In genomic region chr4:119300388-119301131, GRCh38 we compare ENCODE assay signal across 1 cellular context.
TF ChIP-seq lines count a peak whose summit lies in the region.

No MANE protein-coding gene starts in this region.

TF ChIP-seq in HEK293, 187 proteins besides CTCF, POLR2A, EP300 and RAD21 (continued from another document and continues in another):
- TF ChIP-seq ZNF623 (tag by site-specific recombination; IDR thresholded peaks at IDR 0.05) = no peak
- TF ChIP-seq ZNF670 (tag by site-specific recombination; IDR thresholded peaks at IDR 0.05; ENCODE audit: low read depth) = no peak
- TF ChIP-seq ZNF518A (tag by site-specific recombination; conservative IDR thresholded peaks at IDR 0.05; ENCODE audit: low read depth) = peak; percentile 47; the same call in 1 of the 2 replicates
- no peak for TF ChIP-seq ZNF391 (tag by site-specific recombination; IDR thresholded peaks at IDR 0.05; ENCODE audit: borderline replicate concordance, low read depth)
- no peak for TF ChIP-seq RBAK (tag by site-specific recombination; IDR thresholded peaks at IDR 0.05)
- no peak for TF ChIP-seq PRDM2 (tag by site-specific recombination; IDR thresholded peaks at IDR 0.05; ENCODE audit: borderline replicate concordance)
- TF ChIP-seq ZNF777 (tag by site-specific recombination; IDR thresholded peaks at IDR 0.05; ENCODE audit: borderline replicate concordance) = no peak
- peak; percentile 54 for TF ChIP-seq ZBTB26 (tag by site-specific recombination; optimal IDR thresholded peaks at IDR 0.05)
- TF ChIP-seq EGR2 (tag by site-specific recombination; IDR thresholded peaks at IDR 0.05; ENCODE audit: low read depth) = no peak
- no peak for TF ChIP-seq ATF2 (tag by site-specific recombination; IDR thresholded peaks at IDR 0.05; ENCODE audit: low read depth)
- TF ChIP-seq ZNF155 (tag by site-specific recombination; IDR thresholded peaks at IDR 0.05) = no peak
- no peak for TF ChIP-seq ZBTB7A (tag by site-specific recombination; IDR thresholded peaks at IDR 0.05; ENCODE audit: low read depth)
- no peak for TF ChIP-seq ZNF501 (tag by site-specific recombination; IDR thresholded peaks at IDR 0.05)
- TF ChIP-seq ZNF266 (tag by site-specific recombination; IDR thresholded peaks at IDR 0.05; ENCODE audit: low read depth) = no peak
- TF ChIP-seq SP2 (tag by site-specific recombination; IDR thresholded peaks at IDR 0.05) = peak; percentile 62
- no peak for TF ChIP-seq ZNF558 (tag by site-specific recombination; IDR thresholded peaks at IDR 0.05)
- TF ChIP-seq ZNF19 (tag by site-specific recombination; IDR thresholded peaks at IDR 0.05; ENCODE audit: low read depth) = no peak
- TF ChIP-seq ZNF341 (tag by site-specific recombination; IDR thresholded peaks at IDR 0.05; ENCODE audit: low read depth) = no peak
- TF ChIP-seq ZNF280C (tag by site-specific recombination; IDR thresholded peaks at IDR 0.05) = no peak
- TF ChIP-seq ZNF175 (tag by site-specific recombination; IDR thresholded peaks at IDR 0.05) = no peak
- no peak for TF ChIP-seq HOXA7 (CRISPR knock-in tag; IDR thresholded peaks at IDR 0.05; ENCODE audit: borderline replicate concordance)
- no peak for TF ChIP-seq ZNF404 (tag by site-specific recombination; IDR thresholded peaks at IDR 0.05)
- TF ChIP-seq ZBTB20 (tag by site-specific recombination; IDR thresholded peaks at IDR 0.05) = peak; percentile 81
- no peak for TF ChIP-seq ZNF776 (tag by site-specific recombination; IDR thresholded peaks at IDR 0.05; ENCODE audit: borderline replicate concordance)
- TF ChIP-seq YY1 (tag by site-specific recombination; IDR thresholded peaks at IDR 0.05) = no peak; the same call in 1 of the 2 replicates
- TF ChIP-seq ZNF660 (tag by site-specific recombination; IDR thresholded peaks at IDR 0.05) = 0 out of 2 replicates have a peak, but pooled peaks have one; percentile 4
- TF ChIP-seq SCRT1 (tag by site-specific recombination; IDR thresholded peaks at IDR 0.05; ENCODE audit: borderline replicate concordance) = no peak
- no peak for TF ChIP-seq ZNF747 (tag by site-specific recombination; IDR thresholded peaks at IDR 0.05)
- TF ChIP-seq ZNF23 (tag by site-specific recombination; IDR thresholded peaks at IDR 0.05; ENCODE audit: borderline replicate concordance) = no peak
- TF ChIP-seq WT1 (tag by site-specific recombination; IDR thresholded peaks at IDR 0.05) = no peak
- no peak for TF ChIP-seq ZNF114 (tag by site-specific recombination; IDR thresholded peaks at IDR 0.05)
- no peak for TF ChIP-seq ZNF138 (tag by site-specific recombination; IDR thresholded peaks at IDR 0.05; ENCODE audit: borderline replicate concordance)
- TF ChIP-seq ZNF248 (tag by site-specific recombination; IDR thresholded peaks at IDR 0.05) = no peak
- no peak for TF ChIP-seq TSHZ1 (tag by site-specific recombination; IDR thresholded peaks at IDR 0.05; ENCODE audit: borderline replicate concordance)
- TF ChIP-seq PATZ1 (tag by site-specific recombination; IDR thresholded peaks at IDR 0.05) = 0 out of 2 replicates have a peak, but pooled peaks have one; percentile 2
- TF ChIP-seq ZNF549 (tag by site-specific recombination; IDR thresholded peaks at IDR 0.05) = no peak
- TF ChIP-seq ZNF274 (IDR thresholded peaks at IDR 0.05; ENCODE audit: low read length) = no peak
- TF ChIP-seq ZNF274 (tag by site-specific recombination; IDR thresholded peaks at IDR 0.05; ENCODE audit: borderline replicate concordance) = no peak
